Comparison of ENCODE assay signal across 27 cellular contexts in the genomic region with DNA sequence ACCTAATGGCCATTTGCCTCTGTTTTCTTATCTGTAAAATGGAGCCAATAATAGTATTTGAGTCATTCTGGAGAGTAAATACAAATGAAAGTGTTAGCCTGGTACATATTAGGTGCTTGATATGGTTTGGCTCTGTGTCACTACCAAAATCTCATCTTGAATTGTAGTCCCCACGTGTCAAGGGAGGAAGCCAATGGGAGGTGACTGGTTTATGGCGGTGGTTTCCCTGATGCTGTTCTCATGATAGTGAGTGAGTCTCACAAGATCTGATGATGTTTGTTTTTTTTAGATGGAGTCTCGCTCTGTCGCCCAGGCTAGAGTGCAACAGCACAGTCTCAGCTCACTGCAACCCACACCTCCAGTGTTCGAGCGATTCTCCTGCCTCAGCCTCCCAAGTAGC.
"Had no signal": no experiment of that assay in that cellular context is flagged by ENCODE, and none has a peak within 500 bp of the region (broad histone marks: within the 10 kb centered on the region; RNA-seq: fewer than 3 reads in every experiment).

No MANE protein-coding gene starts in this region.

- H3K27ac ChIP-seq: neural progenitor cell, ovary, parathyroid adenoma, psoas muscle, right lobe of liver, sigmoid colon, stomach, thoracic aorta, thyroid gland, tibial nerve, upper lobe of left lung, vagina had no signal

- H3K36me3 ChIP-seq: neural progenitor cell, ovary, right lobe of liver, sigmoid colon, stomach, thoracic aorta, thyroid gland, tibial nerve, upper lobe of left lung, vagina had no signal

- H3K4me3 ChIP-seq: neural progenitor cell, ovary, psoas muscle, right lobe of liver, sigmoid colon, stomach, thoracic aorta, thyroid gland, tibial nerve, upper lobe of left lung, vagina had no signal

- H3K4me3 Mint-ChIP-seq: nephron; neural progenitor cell; stimulated activated effector memory CD8-positive, alpha-beta T cell treated with anti-CD3 and anti-CD28 coated beads, Interleukin-12 subunit alpha, Interleukin-12 subunit beta, amount 100 ng/mL, for 72 hours; stimulated activated naive B cell treated with anti-CD40 and anti-IgM and Interleukin-4, amounts not matched to agents 10 μg/mL and 1 μg/mL and 100 μg/mL, for 72 hours; stimulated activated naive CD8-positive, alpha-beta T cell treated with anti-CD3 and anti-CD28 coated beads, Interleukin-15, Interleukin-2, amounts not matched to agents 100 ng/mL and 50 ng/mL, for 24 hours had no signal

- H3K27me3 ChIP-seq: neural progenitor cell, ovary, right lobe of liver, sigmoid colon, stomach, thyroid gland, tibial nerve, upper lobe of left lung, vagina had no signal

- DNase-seq: occipital lobe; ovary; posterior cingulate gyrus; psoas muscle; right cardiac atrium; right lobe of liver; sigmoid colon; small intestine; stimulated activated CD4-positive, alpha-beta T cell treated with anti-CD3 and anti-CD28 coated beads, Interleukin-15, amount 100 ng/mL, for 24 hours; stimulated activated CD4-positive, alpha-beta T cell treated with anti-CD3 and anti-CD28 coated beads, Interleukin-2, amount 100 ng/mL, for 24 hours; stimulated activated CD4-positive, alpha-beta T cell treated with anti-CD3 and anti-CD28 coated beads, Interleukin-2, amount 100 ng/mL, for 48 hours; stimulated activated CD4-positive, alpha-beta T cell treated with anti-CD3 and anti-CD28 coated beads, Interleukin-4, amount 100 ng/mL, for 24 hours; stimulated activated naive B cell treated with anti-CD40 and anti-IgM and Interleukin-4, amounts not matched to agents 10 μg/mL and 1 μg/mL and 100 μg/mL, for 72 hours; stimulated activated naive CD4-positive, alpha-beta T cell treated with Interleukin-2 at 50 U/mL for 16 hours; stomach; thyroid gland; trophoblast cell; upper lobe of left lung had no signal

- H3K27me3 Mint-ChIP-seq: progenitor cell of endocrine pancreas; stimulated activated naive B cell treated with anti-CD40 and anti-IgM and Interleukin-4, amounts not matched to agents 10 μg/mL and 1 μg/mL and 100 μg/mL, for 72 hours; stimulated activated naive CD8-positive, alpha-beta T cell treated with anti-CD3 and anti-CD28 coated beads, Interleukin-15, Interleukin-2, amounts not matched to agents 100 ng/mL and 50 ng/mL, for 24 hours had no signal

- H3K4me1 Mint-ChIP-seq: nephron; neural progenitor cell; stimulated activated effector memory CD8-positive, alpha-beta T cell treated with anti-CD3 and anti-CD28 coated beads, Interleukin-12 subunit alpha, Interleukin-12 subunit beta, amount 100 ng/mL, for 72 hours; stimulated activated naive B cell treated with anti-CD40 and anti-IgM and Interleukin-4, amounts not matched to agents 10 μg/mL and 1 μg/mL and 100 μg/mL, for 72 hours had no signal

- H3K36me3 Mint-ChIP-seq: neural progenitor cell; stimulated activated effector memory CD8-positive, alpha-beta T cell treated with anti-CD3 and anti-CD28 coated beads, Interleukin-12 subunit alpha, Interleukin-12 subunit beta, amount 100 ng/mL, for 72 hours; stimulated activated naive B cell treated with anti-CD40 and anti-IgM and Interleukin-4, amounts not matched to agents 10 μg/mL and 1 μg/mL and 100 μg/mL, for 72 hours had no signal

- H3K9me3 ChIP-seq: ovary, psoas muscle, right lobe of liver, sigmoid colon, stomach, thoracic aorta, thyroid gland, tibial nerve, upper lobe of left lung, vagina had no signal

- H3K27ac Mint-ChIP-seq: nephron; neural progenitor cell; progenitor cell of endocrine pancreas; stimulated activated effector memory CD8-positive, alpha-beta T cell treated with anti-CD3 and anti-CD28 coated beads, Interleukin-12 subunit alpha, Interleukin-12 subunit beta, amount 100 ng/mL, for 72 hours; stimulated activated naive B cell treated with anti-CD40 and anti-IgM and Interleukin-4, amounts not matched to agents 10 μg/mL and 1 μg/mL and 100 μg/mL, for 72 hours; stimulated activated naive CD8-positive, alpha-beta T cell treated with anti-CD3 and anti-CD28 coated beads, Interleukin-15, Interleukin-2, amounts not matched to agents 100 ng/mL and 50 ng/mL, for 24 hours had no signal
